Comparison of ENCODE assay signal across 25 cellular contexts in the genomic region with DNA sequence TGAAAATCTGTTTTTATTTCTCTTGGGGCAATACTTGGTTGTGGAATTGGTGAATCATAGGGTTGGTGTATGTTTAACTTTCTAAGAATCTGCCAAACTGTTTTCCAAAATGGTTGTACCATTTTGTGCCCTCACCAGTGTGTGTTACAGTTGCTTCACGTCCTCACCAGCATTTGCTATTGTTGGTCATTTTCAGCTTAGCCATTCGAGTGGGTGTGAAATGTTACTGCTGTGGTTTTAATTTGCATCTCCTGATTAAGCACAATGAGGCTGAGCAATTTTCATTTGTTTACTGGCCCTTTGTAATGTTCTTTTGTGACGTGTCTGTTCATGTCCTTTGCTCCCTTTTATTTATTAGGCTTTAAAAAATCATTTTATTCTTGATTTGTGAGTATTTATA. TPM values are rescaled to one million over a fixed set of nuclear protein-coding genes. Genes with fewer than 3 reads are reported as not detected.
DNase-seq lines count a peak whose midpoint lies in the region; ATAC-seq, FAIRE-seq and TF ChIP-seq lines count a peak whose summit lies in the region.
"Had no signal": no experiment of that assay in that cellular context is flagged by ENCODE, and none has a peak within 500 bp of the region (broad histone marks: within the 10 kb centered on the region; RNA-seq: fewer than 3 reads in every experiment).

No MANE protein-coding gene starts in this region.

- intact Hi-C loops in activated CD4-positive, alpha-beta T cell treated with anti-CD3 and anti-CD28 coated beads, Interleukin-2, amount 10 ng/mL, durations not matched to agents 24 days and 14 days (cut with micrococcal nuclease), result no loop called here
- intact Hi-C loops in left ventricle myocardium inferior (cut with micrococcal nuclease), result no loop called here

- no peaks in the 10 kb centered on the region for H3K27me3 Mint-ChIP-seq in activated CD4-positive, alpha-beta T cell treated with anti-CD3 and anti-CD28 coated beads, Interleukin-2, amount 10 ng/mL, durations not matched to agents 24 days and 14 days
- H3K27me3 Mint-ChIP-seq: CD4-positive, alpha-beta T cell had no signal

- H3K9me3 ChIP-seq in left ventricle myocardium inferior (replicated peaks), result no peaks in the 10 kb centered on the region
- H3K9me3 ChIP-seq: BE2C, Caco-2 had no signal

- peaks cover 14% of the 10 kb centered on the region for H3K9me3 Mint-ChIP-seq in activated CD4-positive, alpha-beta T cell treated with anti-CD3 and anti-CD28 coated beads, Interleukin-2, amount 10 ng/mL, durations not matched to agents 24 days and 14 days
- H3K9me3 Mint-ChIP-seq in stimulated activated effector memory CD8-positive, alpha-beta T cell treated with anti-CD3 and anti-CD28 coated beads, Interleukin-12 subunit alpha, Interleukin-12 subunit beta, amount 100 ng/mL, for 72 hours, result no peaks in the 10 kb centered on the region
- H3K9me3 Mint-ChIP-seq: CD4-positive, alpha-beta T cell had no signal

- no peak overlapping the region for H3K4me3 Mint-ChIP-seq in activated CD4-positive, alpha-beta T cell treated with anti-CD3 and anti-CD28 coated beads, Interleukin-2, amount 10 ng/mL, durations not matched to agents 24 days and 14 days
- no peak overlapping the region for H3K4me3 Mint-ChIP-seq in stimulated activated effector memory CD8-positive, alpha-beta T cell treated with anti-CD3 and anti-CD28 coated beads, Interleukin-12 subunit alpha, Interleukin-12 subunit beta, amount 100 ng/mL, for 72 hours
- H3K4me3 Mint-ChIP-seq: CD4-positive, alpha-beta T cell had no signal

- peaks cover 2% of the 10 kb centered on the region for H3K36me3 Mint-ChIP-seq in activated CD4-positive, alpha-beta T cell treated with anti-CD3 and anti-CD28 coated beads, Interleukin-2, amount 10 ng/mL, durations not matched to agents 24 days and 14 days (ENCODE audit: low read depth)
- H3K36me3 Mint-ChIP-seq in stimulated activated effector memory CD8-positive, alpha-beta T cell treated with anti-CD3 and anti-CD28 coated beads, Interleukin-12 subunit alpha, Interleukin-12 subunit beta, amount 100 ng/mL, for 72 hours, result no peaks in the 10 kb centered on the region

- H3K4me1 ChIP-seq in left ventricle myocardium inferior, result peaks cover 1% of the 10 kb centered on the region
- H3K4me1 ChIP-seq: BE2C had no signal

- H3K27ac ChIP-seq in left ventricle myocardium inferior (replicated peaks), result no peak overlapping the region
- H3K27ac ChIP-seq: RWPE1 had no signal

- H3K27me3 ChIP-seq in left ventricle myocardium inferior (ENCODE audit: low read depth), result no peaks in the 10 kb centered on the region
- H3K27me3 ChIP-seq: BE2C had no signal

- H3K4me3 ChIP-seq in epithelial cell of esophagus (ENCODE audit: low read length) (no peak overlapping the region), left ventricle myocardium inferior (no peak overlapping the region)

- H3K36me3 ChIP-seq in left ventricle myocardium inferior, result no peaks in the 10 kb centered on the region
- H3K36me3 ChIP-seq: BE2C had no signal

- peak overlapping the region; percentile 9 for H3K27ac Mint-ChIP-seq in activated CD4-positive, alpha-beta T cell treated with anti-CD3 and anti-CD28 coated beads, Interleukin-2, amount 10 ng/mL, durations not matched to agents 24 days and 14 days
- no peak overlapping the region for H3K27ac Mint-ChIP-seq in stimulated activated effector memory CD8-positive, alpha-beta T cell treated with anti-CD3 and anti-CD28 coated beads, Interleukin-12 subunit alpha, Interleukin-12 subunit beta, amount 100 ng/mL, for 72 hours
- H3K27ac Mint-ChIP-seq: CD4-positive, alpha-beta T cell had no signal

- no peak for TF ChIP-seq CTCF in epithelial cell of esophagus (IDR thresholded peaks at IDR 0.05; ENCODE audit: insufficient read depth, low read depth, low read length, missing control alignments)
- TF ChIP-seq CTCF in left ventricle myocardium inferior (IDR thresholded peaks at IDR 0.05; ENCODE audit: borderline replicate concordance), result no peak

- ATAC-seq in stimulated activated effector memory CD8-positive, alpha-beta T cell treated with anti-CD3 and anti-CD28 coated beads, Interleukin-12 subunit alpha, Interleukin-12 subunit beta, amount 100 ng/mL, for 72 hours, result peak; percentile 67
- ATAC-seq: PC-3, SK-N-SH treated with all-trans-retinoic acid at 6 μM for 48 hours had no signal

- H3K4me1 Mint-ChIP-seq in activated CD4-positive, alpha-beta T cell treated with anti-CD3 and anti-CD28 coated beads, Interleukin-2, amount 10 ng/mL, durations not matched to agents 24 days and 14 days, result peaks cover 45% of the 10 kb centered on the region
- peaks cover 41% of the 10 kb centered on the region for H3K4me1 Mint-ChIP-seq in stimulated activated effector memory CD8-positive, alpha-beta T cell treated with anti-CD3 and anti-CD28 coated beads, Interleukin-12 subunit alpha, Interleukin-12 subunit beta, amount 100 ng/mL, for 72 hours

- FAIRE-seq in RCC 7860 (lab: Jason Lieb, UNC), result peak; percentile 40
- FAIRE-seq: H1 had no signal

- DNase-seq in activated CD4-positive, alpha-beta T cell treated with anti-CD3 and anti-CD28 coated beads, Interleukin-2, amount 10 ng/mL, durations not matched to agents 24 days and 14 days, result no peak
- DNase-seq in activated CD4-positive, alpha-beta T cell treated with anti-CD3 and anti-CD28 coated beads for 4 hours, result no peak
- DNase-seq in RCC 7860 (ENCODE audit: low spot score), result no peak
- DNase-seq in epithelial cell of esophagus (ENCODE audit: low read depth), result peak; percentile 61
- no peak for DNase-seq in stimulated activated effector memory CD8-positive, alpha-beta T cell treated with anti-CD3 and anti-CD28 coated beads, Interleukin-12 subunit alpha, Interleukin-12 subunit beta, amount 100 ng/mL, for 72 hours (ENCODE audit: low spot score in 2 of 2)
- no peak for DNase-seq in hippocampal formation (lab: John Stamatoyannopoulos, UW)
- no peak for DNase-seq in left ventricle myocardium inferior
- DNase-seq in stimulated activated CD4-positive, alpha-beta T cell treated with anti-CD3 and anti-CD28 coated beads, Interleukin-4, amount 100 ng/mL, for 1 hour, result no peak
- DNase-seq: BE2C; Caco-2; CD4-positive, alpha-beta T cell; DMS153; GDM1; KBM-7; NCI-H1092; NCI-H1436 treated with DMSO at 0.1 percent for 48 hours; NCI-H2029; NCI-H2171 treated with DMSO at 0.1 percent for 48 hours; NCI-H446 treated with DMSO at 0.1 percent for 48 hours; NCI-H774; PC-3; SIG-M5 had no signal

RNA-seq across cellular contexts. Expression of gene FOSL2, which starts 49.7 kb away (rescaled TPM):
- 73.2 and 80.6 TPM in 2 replicates for total RNA-seq in activated CD4-positive, alpha-beta T cell treated with anti-CD3 and anti-CD28 coated beads, Interleukin-2, amount 10 ng/mL, durations not matched to agents 24 days and 14 days
- 50.2 TPM for total RNA-seq in left ventricle myocardium inferior

RNA-seq across cellular contexts. Expression of gene PLB1, which starts 53.5 kb away (rescaled TPM):
- 0.63 and 1.8 TPM in 2 replicates for total RNA-seq in activated CD4-positive, alpha-beta T cell treated with anti-CD3 and anti-CD28 coated beads, Interleukin-2, amount 10 ng/mL, durations not matched to agents 24 days and 14 days
- total RNA-seq in left ventricle myocardium inferior, result 2.4 TPM
